Comparison of ENCODE assay signal across 13 cellular contexts in the genomic region with DNA sequence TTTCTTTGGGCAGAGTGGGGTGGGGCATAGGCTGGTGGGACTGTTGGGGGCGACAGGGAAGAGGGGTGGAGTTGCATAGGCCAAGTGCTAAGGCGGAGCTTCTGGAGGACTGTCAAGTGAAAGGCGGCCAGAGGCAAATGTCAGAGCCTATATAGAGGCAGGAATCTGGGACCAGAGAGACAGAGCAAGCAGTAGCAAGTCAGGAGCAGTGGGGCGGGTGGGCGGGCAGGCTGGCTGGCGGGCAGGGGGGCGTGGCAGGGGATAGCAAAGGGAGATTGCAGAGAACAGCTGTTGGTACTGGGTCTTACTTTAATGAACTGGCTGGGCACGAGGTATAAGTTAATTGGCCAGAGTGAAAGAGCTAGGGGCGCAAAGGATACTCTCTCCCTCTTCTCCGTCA.
A peak's percentile ranks its signal among the peaks of the same experiment; 100 is the strongest.
DNase-seq lines count a peak whose midpoint lies in the region; ATAC-seq and TF ChIP-seq lines count a peak whose summit lies in the region.
"Had no signal": no experiment of that assay in that cellular context is flagged by ENCODE, and none has a peak within 500 bp of the region (broad histone marks: within the 10 kb centered on the region; RNA-seq: fewer than 3 reads in every experiment).

No MANE protein-coding gene starts in this region.

- no peak overlapping the region for H3K23ac ChIP-seq in H9 (ENCODE audit: insufficient read length, low read depth, low read length)

- H3K4ac ChIP-seq in H9 (ENCODE audit: low read depth, low read length): no peak overlapping the region

- no peaks in the 10 kb centered on the region for H3K23me2 ChIP-seq in H9 (ENCODE audit: insufficient read length, low read depth, low read length, poor library complexity, severe bottlenecking)

- H3K18ac ChIP-seq in H9 (ENCODE audit: insufficient read length, low read depth, low read length): no peak overlapping the region

- H2BK15ac ChIP-seq in H9 (ENCODE audit: low read depth, low read length): no peak overlapping the region

- no peak overlapping the region for H2AK5ac ChIP-seq in H9 (ENCODE audit: insufficient read length, low read length)

- H3K27ac ChIP-seq in H9 (ENCODE audit: insufficient read length, low read depth, low read length) (no peak overlapping the region), endodermal cell (ENCODE audit: low read depth, low read length) (no peak overlapping the region)
- H3K27ac ChIP-seq in CD4-positive, alpha-beta memory T cell (ENCODE audit: low read depth, low read length): no peak overlapping the region

- no peak overlapping the region for H2AFZ ChIP-seq in H9 (ENCODE audit: low read length)

- H3K27me3 ChIP-seq in H9 (ENCODE audit: insufficient read depth, low read length): no peaks in the 10 kb centered on the region
- H3K27me3 ChIP-seq in endodermal cell (ENCODE audit: control insufficient read depth, insufficient read depth, low read length, poor library complexity, severe bottlenecking): peaks cover 22% of the 10 kb centered on the region
- no peaks in the 10 kb centered on the region for H3K27me3 ChIP-seq in CD4-positive, alpha-beta memory T cell (ENCODE audit: insufficient read depth, low read length)

- intact Hi-C loops in CD4-positive, alpha-beta memory T cell (cut with micrococcal nuclease): no loop called here

- no peak overlapping the region for H3K27ac Mint-ChIP-seq in H9
- H3K27ac Mint-ChIP-seq in endodermal cell: no peak overlapping the region
- no peak overlapping the region for H3K27ac Mint-ChIP-seq in CD4-positive, alpha-beta memory T cell
- H3K27ac Mint-ChIP-seq: B cell; CD4-positive, alpha-beta T cell; IgD-negative memory B cell had no signal

- H2BK5ac ChIP-seq in H9 (ENCODE audit: insufficient read length, low read length): no peak overlapping the region

- no peaks in the 10 kb centered on the region for H3K79me2 ChIP-seq in H9 (ENCODE audit: insufficient read depth, low read length)

- ATAC-seq in HG02623 (IDR thresholded peaks at IDR 0.05; ENCODE audit: unreplicated experiment): no peak

- H3K36me3 Mint-ChIP-seq in H9 (ENCODE audit: insufficient read depth in 1 of 3, low read depth in 3 of 3) (no peaks in the 10 kb centered on the region; a peak in 1 of 7 replicates), endodermal cell (ENCODE audit: low read depth) (no peaks in the 10 kb centered on the region)
- no peaks in the 10 kb centered on the region for H3K36me3 Mint-ChIP-seq in CD4-positive, alpha-beta memory T cell
- H3K36me3 Mint-ChIP-seq: IgD-negative memory B cell had no signal

- no peak overlapping the region for H2BK12ac ChIP-seq in H9 (ENCODE audit: insufficient read length, low read depth, low read length)

- H3K27me3 Mint-ChIP-seq in H9 (ENCODE audit: low read depth): peaks cover 6% of the 10 kb centered on the region
- H3K27me3 Mint-ChIP-seq in endodermal cell (ENCODE audit: insufficient read depth): peaks cover 48% of the 10 kb centered on the region
- peaks cover 4 to 5% of the 10 kb centered on the region in 2 donors for H3K27me3 Mint-ChIP-seq in CD4-positive, alpha-beta memory T cell

- H4K20me1 ChIP-seq in H9 (ENCODE audit: control insufficient read depth, insufficient read depth, insufficient read length): no peaks in the 10 kb centered on the region

- H3K9me3 ChIP-seq in H9 (ENCODE audit: control insufficient read depth, low read depth, low read length): no peaks in the 10 kb centered on the region
- H3K9me3 ChIP-seq in endodermal cell (ENCODE audit: control insufficient read depth, low read length): no peaks in the 10 kb centered on the region
- H3K9me3 ChIP-seq in CD4-positive, alpha-beta memory T cell (ENCODE audit: control insufficient read depth in 1 of 2, low read length in 2 of 2): no peaks in the 10 kb centered on the region

- no peak overlapping the region for H4K5ac ChIP-seq in H9 (ENCODE audit: insufficient read length, low read depth, low read length)

- DNase-seq in NCI-H524 (lab: John Stamatoyannopoulos, UW) (peak; percentile 13 to 42), NCI-H524 treated with DMSO at 0.1 percent for 48 hours (lab: John Stamatoyannopoulos, UW) (no peak), H9 (peak; percentile 45), endodermal cell (peak; percentile 55), NCI-H526 (lab: John Stamatoyannopoulos, UW) (no peak)
- DNase-seq in CD4-positive, alpha-beta memory T cell: no peak
- DNase-seq: C1 segment of cervical spinal cord; CD4-positive, alpha-beta T cell; DND-41; GF-D8 had no signal

- no peak overlapping the region for H3K4me3 ChIP-seq in endodermal cell (ENCODE audit: low read length)
- H3K4me3 ChIP-seq in CD4-positive, alpha-beta memory T cell (ENCODE audit: low read length in 2 of 2): no peak overlapping the region

- no peak overlapping the region for H2BK120ac ChIP-seq in H9 (ENCODE audit: low read depth, low read length, poor library complexity, severe bottlenecking)

- POLR2A ChIA-PET in CD4-positive, alpha-beta memory T cell (lab: Charles Lee; ENCODE audit: partially characterized antibody): no interaction called here

- no CpG with 5 or more reads among the region's 10 CpGs for WGBS in H9 (ENCODE audit: extremely low coverage, insufficient read length, low lambda C conversion rate)
- WGBS in endodermal cell (ENCODE audit: insufficient coverage in 1 of 2, insufficient read length in 1 of 2), 2 experiments: 83 to 100% methylated on average over 1 to 7 of the region's 10 CpGs

- H3K56ac ChIP-seq in H9 (ENCODE audit: insufficient read length, low read depth, low read length): no peak overlapping the region

- H3K4me2 ChIP-seq in H9 (ENCODE audit: insufficient read depth, insufficient read length, low read length): no peak overlapping the region

- H3K4me1 Mint-ChIP-seq in H9 (peaks cover 24 to 31% of the 10 kb centered on the region in 2 experiments), endodermal cell (peaks cover 17% of the 10 kb centered on the region)
- H3K4me1 Mint-ChIP-seq in CD4-positive, alpha-beta memory T cell: no peaks in the 10 kb centered on the region
- H3K4me1 Mint-ChIP-seq: B cell, IgD-negative memory B cell had no signal

- H3K4me3 Mint-ChIP-seq in H9 (no peak overlapping the region), endodermal cell (no peak overlapping the region)
- H3K4me3 Mint-ChIP-seq in CD4-positive, alpha-beta memory T cell: no peak overlapping the region
- H3K4me3 Mint-ChIP-seq: B cell; CD4-positive, alpha-beta T cell; IgD-negative memory B cell had no signal

- H4K8ac ChIP-seq in H9 (replicated peaks; ENCODE audit: insufficient read length, low read depth, low read length): no peak overlapping the region

- no peaks in the 10 kb centered on the region for H3K36me3 ChIP-seq in endodermal cell (ENCODE audit: control insufficient read depth, insufficient read depth, low read length)
- no peaks in the 10 kb centered on the region for H3K36me3 ChIP-seq in CD4-positive, alpha-beta memory T cell (ENCODE audit: insufficient read depth, low read length)

- CTCF ChIA-PET in CD4-positive, alpha-beta memory T cell (lab: Charles Lee; ENCODE audit: partially characterized antibody): no interaction called here

- H3K9me3 Mint-ChIP-seq in H9 (no peaks in the 10 kb centered on the region), endodermal cell (no peaks in the 10 kb centered on the region)
- no peaks in the 10 kb centered on the region for H3K9me3 Mint-ChIP-seq in CD4-positive, alpha-beta memory T cell
- H3K9me3 Mint-ChIP-seq: CD4-positive, alpha-beta T cell; IgD-negative memory B cell had no signal

- no peak overlapping the region for H3K14ac ChIP-seq in H9 (ENCODE audit: insufficient read depth, low read length)

- H3T11ph ChIP-seq in H9 (ENCODE audit: low read length): no peak overlapping the region

- no peak overlapping the region for H4K91ac ChIP-seq in H9 (ENCODE audit: insufficient read length, low read depth, low read length)

- H3K9ac ChIP-seq in H9 (ENCODE audit: extremely low read depth, insufficient read length, low read length): no peak overlapping the region
- no peak overlapping the region for H3K9ac ChIP-seq in endodermal cell (ENCODE audit: extremely low read depth, low read length, poor library complexity, severe bottlenecking)

- no peak for TF ChIP-seq CTCF in H9 (conservative IDR thresholded peaks at IDR 0.05)
- TF ChIP-seq CTCF in endodermal cell (conservative IDR thresholded peaks at IDR 0.05): no peak

- no peaks in the 10 kb centered on the region for H3K79me1 ChIP-seq in H9 (ENCODE audit: insufficient read depth, low read depth, low read length, poor library complexity, severe bottlenecking)

- H3K4me1 ChIP-seq in H9 (ENCODE audit: insufficient read depth, low read length) (peaks cover 5% of the 10 kb centered on the region), endodermal cell (ENCODE audit: control insufficient read depth, insufficient read depth, low read length) (no peaks in the 10 kb centered on the region)
- H3K4me1 ChIP-seq in CD4-positive, alpha-beta memory T cell (ENCODE audit: insufficient read depth, low read length): no peaks in the 10 kb centered on the region

- no peak overlapping the region for H2BK20ac ChIP-seq in H9 (ENCODE audit: low read depth, low read length, poor library complexity, severe bottlenecking)

Comparison
In these comparisons a context has a peak if more than half of its experiments do, and no peak if none do; other contexts are left out.
1. DNase-seq: peak in NCI-H524 (2 of 2), H9 (single experiment) and endodermal cell (single experiment); none in NCI-H524 treated with DMSO at 0.1 percent for 48 hours (single experiment), CD4-positive, alpha-beta memory T cell (0 of 5) and NCI-H526 (0 of 2).